1 cellular context compared by ENCODE assay signal in genomic region chr22:41857160-41857859, GRCh38.
A peak's percentile ranks its signal among the peaks of the same experiment; 100 is the strongest.
TF ChIP-seq lines count a peak whose summit lies in the region.

No MANE protein-coding gene starts in this region.

TF ChIP-seq in HEK293, 187 proteins besides CTCF, POLR2A, EP300 and RAD21 (continued from another document):
- TF ChIP-seq ZNF692 (tag by site-specific recombination; IDR thresholded peaks at IDR 0.05): no peak
- peak; percentile 92 for TF ChIP-seq SCRT2 (tag by site-specific recombination; IDR thresholded peaks at IDR 0.05)
- no peak for TF ChIP-seq ZNF248 (tag by site-specific recombination; IDR thresholded peaks at IDR 0.05)
- TF ChIP-seq ZNF654 (tag by site-specific recombination; IDR thresholded peaks at IDR 0.05; ENCODE audit: low read depth): peak; percentile 21; the same call in 1 of the 2 replicates
- TF ChIP-seq ZNF830 (tag by site-specific recombination; IDR thresholded peaks at IDR 0.05; ENCODE audit: low read depth): no peak
- TF ChIP-seq ZNF175 (tag by site-specific recombination; IDR thresholded peaks at IDR 0.05): no peak
- no peak for TF ChIP-seq ZFP69B (tag by site-specific recombination; IDR thresholded peaks at IDR 0.05)
- TF ChIP-seq, protein P1, sequence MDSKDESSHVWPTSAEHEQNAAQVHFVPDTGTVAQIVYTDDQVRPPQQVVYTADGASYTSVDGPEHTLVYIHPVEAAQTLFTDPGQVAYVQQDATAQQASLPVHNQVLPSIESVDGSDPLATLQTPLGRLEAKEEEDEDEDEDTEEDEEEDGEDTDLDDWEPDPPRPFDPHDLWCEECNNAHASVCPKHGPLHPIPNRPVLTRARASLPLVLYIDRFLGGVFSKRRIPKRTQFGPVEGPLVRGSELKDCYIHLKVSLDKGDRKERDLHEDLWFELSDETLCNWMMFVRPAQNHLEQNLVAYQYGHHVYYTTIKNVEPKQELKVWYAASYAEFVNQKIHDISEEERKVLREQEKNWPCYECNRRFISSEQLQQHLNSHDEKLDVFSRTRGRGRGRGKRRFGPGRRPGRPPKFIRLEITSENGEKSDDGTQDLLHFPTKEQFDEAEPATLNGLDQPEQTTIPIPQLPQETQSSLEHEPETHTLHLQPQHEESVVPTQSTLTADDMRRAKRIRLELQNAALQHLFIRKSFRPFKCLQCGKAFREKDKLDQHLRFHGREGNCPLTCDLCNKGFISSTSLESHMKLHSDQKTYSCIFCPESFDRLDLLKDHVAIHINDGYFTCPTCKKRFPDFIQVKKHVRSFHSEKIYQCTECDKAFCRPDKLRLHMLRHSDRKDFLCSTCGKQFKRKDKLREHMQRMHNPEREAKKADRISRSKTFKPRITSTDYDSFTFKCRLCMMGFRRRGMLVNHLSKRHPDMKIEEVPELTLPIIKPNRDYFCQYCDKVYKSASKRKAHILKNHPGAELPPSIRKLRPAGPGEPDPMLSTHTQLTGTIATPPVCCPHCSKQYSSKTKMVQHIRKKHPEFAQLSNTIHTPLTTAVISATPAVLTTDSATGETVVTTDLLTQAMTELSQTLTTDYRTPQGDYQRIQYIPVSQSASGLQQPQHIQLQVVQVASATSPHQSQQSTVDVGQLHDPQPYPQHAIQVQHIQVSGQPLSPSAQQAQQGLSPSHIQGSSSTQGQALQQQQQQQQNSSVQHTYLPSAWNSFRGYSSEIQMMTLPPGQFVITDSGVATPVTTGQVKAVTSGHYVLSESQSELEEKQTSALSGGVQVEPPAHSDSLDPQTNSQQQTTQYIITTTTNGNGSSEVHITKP (tag by site-specific recombination; IDR thresholded peaks at IDR 0.05): peak; percentile 68
- TF ChIP-seq ZBTB8A (tag by site-specific recombination; IDR thresholded peaks at IDR 0.05): no peak
- TF ChIP-seq ZNF221 (tag by site-specific recombination; IDR thresholded peaks at IDR 0.05; ENCODE audit: borderline replicate concordance): no peak
- TF ChIP-seq ZNF223 (tag by site-specific recombination; IDR thresholded peaks at IDR 0.05): 0 out of 2 replicates have a peak, but pooled peaks have one; percentile 65
- TF ChIP-seq ZNF600 (tag by site-specific recombination; IDR thresholded peaks at IDR 0.05): no peak
- no peak for TF ChIP-seq KLF16 (tag by site-specific recombination; IDR thresholded peaks at IDR 0.05)
- TF ChIP-seq, protein P2, sequence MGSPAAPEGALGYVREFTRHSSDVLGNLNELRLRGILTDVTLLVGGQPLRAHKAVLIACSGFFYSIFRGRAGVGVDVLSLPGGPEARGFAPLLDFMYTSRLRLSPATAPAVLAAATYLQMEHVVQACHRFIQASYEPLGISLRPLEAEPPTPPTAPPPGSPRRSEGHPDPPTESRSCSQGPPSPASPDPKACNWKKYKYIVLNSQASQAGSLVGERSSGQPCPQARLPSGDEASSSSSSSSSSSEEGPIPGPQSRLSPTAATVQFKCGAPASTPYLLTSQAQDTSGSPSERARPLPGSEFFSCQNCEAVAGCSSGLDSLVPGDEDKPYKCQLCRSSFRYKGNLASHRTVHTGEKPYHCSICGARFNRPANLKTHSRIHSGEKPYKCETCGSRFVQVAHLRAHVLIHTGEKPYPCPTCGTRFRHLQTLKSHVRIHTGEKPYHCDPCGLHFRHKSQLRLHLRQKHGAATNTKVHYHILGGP (tag by site-specific recombination; IDR thresholded peaks at IDR 0.05): no peak
- no peak for TF ChIP-seq ZNF169 (tag by site-specific recombination; IDR thresholded peaks at IDR 0.05)
TF ChIP-seq in HEK293: peak in this region for 19.
